1 cellular context compared by ENCODE assay signal in the genomic region with DNA sequence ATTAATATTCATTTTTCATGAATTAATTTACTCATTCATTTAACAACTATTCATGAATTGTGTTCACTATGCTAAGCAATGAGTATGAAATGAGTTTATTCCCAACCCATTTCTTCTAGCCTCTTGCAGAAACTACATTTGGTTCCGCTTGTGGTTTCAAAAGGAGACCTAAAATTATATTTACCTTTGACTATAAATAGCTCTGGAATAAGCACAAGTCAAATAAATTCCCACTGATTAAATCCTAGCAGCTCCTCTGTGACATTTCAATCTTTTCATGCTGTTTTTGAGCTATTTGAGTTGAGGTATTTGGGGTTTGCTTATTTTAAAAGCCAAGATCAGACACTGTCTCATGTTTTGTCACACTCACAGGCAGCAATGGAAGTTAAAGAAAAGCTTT.
A peak's percentile ranks its signal among the peaks of the same experiment; 100 is the strongest.
TF ChIP-seq lines count a peak whose summit lies in the region.

No MANE protein-coding gene starts in this region.

TF ChIP-seq in liver, 16 proteins besides CTCF, POLR2A, EP300 and RAD21 (continued from another document):
- TF ChIP-seq, protein P1, sequence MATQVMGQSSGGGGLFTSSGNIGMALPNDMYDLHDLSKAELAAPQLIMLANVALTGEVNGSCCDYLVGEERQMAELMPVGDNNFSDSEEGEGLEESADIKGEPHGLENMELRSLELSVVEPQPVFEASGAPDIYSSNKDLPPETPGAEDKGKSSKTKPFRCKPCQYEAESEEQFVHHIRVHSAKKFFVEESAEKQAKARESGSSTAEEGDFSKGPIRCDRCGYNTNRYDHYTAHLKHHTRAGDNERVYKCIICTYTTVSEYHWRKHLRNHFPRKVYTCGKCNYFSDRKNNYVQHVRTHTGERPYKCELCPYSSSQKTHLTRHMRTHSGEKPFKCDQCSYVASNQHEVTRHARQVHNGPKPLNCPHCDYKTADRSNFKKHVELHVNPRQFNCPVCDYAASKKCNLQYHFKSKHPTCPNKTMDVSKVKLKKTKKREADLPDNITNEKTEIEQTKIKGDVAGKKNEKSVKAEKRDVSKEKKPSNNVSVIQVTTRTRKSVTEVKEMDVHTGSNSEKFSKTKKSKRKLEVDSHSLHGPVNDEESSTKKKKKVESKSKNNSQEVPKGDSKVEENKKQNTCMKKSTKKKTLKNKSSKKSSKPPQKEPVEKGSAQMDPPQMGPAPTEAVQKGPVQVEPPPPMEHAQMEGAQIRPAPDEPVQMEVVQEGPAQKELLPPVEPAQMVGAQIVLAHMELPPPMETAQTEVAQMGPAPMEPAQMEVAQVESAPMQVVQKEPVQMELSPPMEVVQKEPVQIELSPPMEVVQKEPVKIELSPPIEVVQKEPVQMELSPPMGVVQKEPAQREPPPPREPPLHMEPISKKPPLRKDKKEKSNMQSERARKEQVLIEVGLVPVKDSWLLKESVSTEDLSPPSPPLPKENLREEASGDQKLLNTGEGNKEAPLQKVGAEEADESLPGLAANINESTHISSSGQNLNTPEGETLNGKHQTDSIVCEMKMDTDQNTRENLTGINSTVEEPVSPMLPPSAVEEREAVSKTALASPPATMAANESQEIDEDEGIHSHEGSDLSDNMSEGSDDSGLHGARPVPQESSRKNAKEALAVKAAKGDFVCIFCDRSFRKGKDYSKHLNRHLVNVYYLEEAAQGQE (IDR thresholded peaks at IDR 0.05) = no peak
- TF ChIP-seq RXRA (IDR thresholded peaks at IDR 0.05) (peak in 1 of 2 donors; percentile 22), HNF4A (conservative IDR thresholded peaks at IDR 0.05) (peak in 1 of 2 donors; percentile 34)
